ENCODE assay signal across 19 cellular contexts in the genomic region with DNA sequence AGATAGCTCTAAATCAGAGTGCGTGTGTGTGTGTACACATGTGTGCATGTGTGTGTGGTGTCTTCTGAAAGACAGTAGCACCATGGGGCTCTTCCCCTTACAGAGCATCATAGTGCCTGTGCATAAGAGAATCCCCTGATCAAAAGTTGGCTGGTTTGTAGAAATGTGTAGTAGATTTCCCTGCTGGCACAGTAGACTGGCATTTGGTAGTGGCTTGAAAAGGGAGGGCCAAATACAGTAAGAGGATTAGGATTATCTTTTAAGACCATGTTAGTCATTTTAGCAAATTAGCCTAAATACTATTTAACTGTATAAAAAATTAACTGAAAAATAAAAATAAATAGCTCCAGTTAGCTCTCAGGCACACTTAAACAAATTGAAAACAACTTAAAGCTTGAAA.
"Had no signal": no experiment of that assay in that cellular context is flagged by ENCODE, and none has a peak within 500 bp of the region (broad histone marks: within the 10 kb centered on the region; RNA-seq: fewer than 3 reads in every experiment).

No MANE protein-coding gene starts in this region.

- H3K4me1 ChIP-seq: SJSA1 had no signal

- H3K9me3 ChIP-seq: SJSA1 had no signal

- H3K27me3 ChIP-seq: SJSA1 had no signal

- H3K36me3 ChIP-seq: SJSA1 had no signal

- DNase-seq: Kasumi-1, MM.1S, NCI-H1092 treated with DMSO at 0.1 percent for 48 hours, NCI-H1436, NCI-H187, NCI-H2029, NCI-H2171 treated with DMSO at 0.1 percent for 48 hours, NCI-H345, NCI-H446 treated with DMSO at 0.1 percent for 48 hours, NCI-H510A treated with DMSO at 0.1 percent for 48 hours, Right ventricle myocardium superior, SIG-M5, SW 1271, T-cell had no signal

- H3K27ac ChIP-seq: HL-60, KMS-11, SJSA1, SK-N-MC had no signal

- H3K4me3 ChIP-seq: K562, SJSA1, SK-N-MC had no signal

- ATAC-seq: T-cell had no signal
